In genomic region chr1:226751214-226751613, GRCh38 we compare ENCODE assay signal across 25 cellular contexts.
"Had no signal": no experiment of that assay in that cellular context is flagged by ENCODE, and none has a peak within 500 bp of the region (broad histone marks: within the 10 kb centered on the region; RNA-seq: fewer than 3 reads in every experiment).

No MANE protein-coding gene starts in this region.

- H3K9me3 ChIP-seq: esophagus squamous epithelium, gastrocnemius medialis, heart right ventricle, left lung, lower lobe of right lung, mucosa of descending colon had no signal

- H3K27me3 ChIP-seq: esophagus squamous epithelium, gastrocnemius medialis, heart right ventricle, left lung had no signal

- ATAC-seq: effector memory CD8-positive, alpha-beta T cell; esophagus mucosa; gastrocnemius medialis; heart right ventricle; left cardiac atrium; left lung; left ventricle myocardium superior; lower lobe of right lung; mucosa of descending colon; naive thymus-derived CD8-positive, alpha-beta T cell had no signal

- FAIRE-seq: endometrium, islet of Langerhans, keratinocyte had no signal

- DNase-seq: cortex of kidney; effector CD8-positive, alpha-beta T cell; effector memory CD8-positive, alpha-beta T cell; endodermal cell; erythroblast; esophagus squamous epithelium; foreskin fibroblast; foreskin melanocyte; gastrocnemius medialis; glutamatergic neuron; heart right ventricle; hippocampal formation; left cardiac atrium; left lung; left ventricle myocardium superior; lower lobe of right lung; mesenchymal stem cell; mucosa of descending colon; naive B cell; naive thymus-derived CD8-positive, alpha-beta T cell had no signal

- H3K36me3 ChIP-seq: esophagus squamous epithelium, gastrocnemius medialis, heart right ventricle, left lung, lower lobe of right lung had no signal

- H3K27ac ChIP-seq: epithelial cell of prostate, esophagus squamous epithelium, gastrocnemius medialis, heart right ventricle, left lung, lower lobe of right lung had no signal

- H3K4me3 ChIP-seq: esophagus squamous epithelium, gastrocnemius medialis, heart right ventricle, left lung, lower lobe of right lung, mucosa of descending colon had no signal

- H3K4me1 ChIP-seq: esophagus squamous epithelium, gastrocnemius medialis, left lung, lower lobe of right lung had no signal
